In genomic region chr5:133932441-133933168, GRCh38 we compare ENCODE assay signal across 1 cellular context.
A peak's percentile ranks its signal among the peaks of the same experiment; 100 is the strongest.
TF ChIP-seq lines count a peak whose summit lies in the region.

No MANE protein-coding gene starts in this region.

TF ChIP-seq in K562, 482 proteins besides CTCF, POLR2A, EP300 and RAD21 (continued from another document and continues in another):
- TF ChIP-seq CHD7 (IDR thresholded peaks at IDR 0.05; ENCODE audit: low read depth, low read length) (no peak), BRD4 (IDR thresholded peaks at IDR 0.05) (no peak), TARDBP (IDR thresholded peaks at IDR 0.05) (no peak), STAT5A (IDR thresholded peaks at IDR 0.05; ENCODE audit: borderline replicate concordance, low read length) (peak; percentile 89), ZNF584 (CRISPR knock-in tag; IDR thresholded peaks at IDR 0.05; ENCODE audit: low read depth) (0 out of 2 replicates have a peak, but pooled peaks have one; percentile 48), ZNF282 (CRISPR knock-in tag; IDR thresholded peaks at IDR 0.05) (no peak), MYBL2 (IDR thresholded peaks at IDR 0.05; ENCODE audit: low read depth) (no peak), MYBL2 (CRISPR knock-in tag; IDR thresholded peaks at IDR 0.05; ENCODE audit: borderline replicate concordance) (no peak), SIN3A (IDR thresholded peaks at IDR 0.05; ENCODE audit: borderline replicate concordance in 2 of 2, control insufficient read depth in 1 of 2, low read depth in 2 of 2, low read length in 2 of 2) (no peak), PTBP1 (IDR thresholded peaks at IDR 0.05; ENCODE audit: low read depth, low read length) (no peak), FUS (optimal IDR thresholded peaks at IDR 0.05; ENCODE audit: low read depth, low read length) (no peak), KDM5B (IDR thresholded peaks at IDR 0.05; ENCODE audit: insufficient replicate concordance, low read depth, low read length) (no peak), POLR2AphosphoS2 (IDR thresholded peaks at IDR 0.05; ENCODE audit: low read length) (no peak), ADNP (tag; IDR thresholded peaks at IDR 0.05) (peak; percentile 77), FOXK2 (conservative IDR thresholded peaks at IDR 0.05 in 1 of 2, IDR thresholded peaks at IDR 0.05 in 1 of 2; ENCODE audit: low read depth in 2 of 2) (no peak)
- TF ChIP-seq, protein P1, sequence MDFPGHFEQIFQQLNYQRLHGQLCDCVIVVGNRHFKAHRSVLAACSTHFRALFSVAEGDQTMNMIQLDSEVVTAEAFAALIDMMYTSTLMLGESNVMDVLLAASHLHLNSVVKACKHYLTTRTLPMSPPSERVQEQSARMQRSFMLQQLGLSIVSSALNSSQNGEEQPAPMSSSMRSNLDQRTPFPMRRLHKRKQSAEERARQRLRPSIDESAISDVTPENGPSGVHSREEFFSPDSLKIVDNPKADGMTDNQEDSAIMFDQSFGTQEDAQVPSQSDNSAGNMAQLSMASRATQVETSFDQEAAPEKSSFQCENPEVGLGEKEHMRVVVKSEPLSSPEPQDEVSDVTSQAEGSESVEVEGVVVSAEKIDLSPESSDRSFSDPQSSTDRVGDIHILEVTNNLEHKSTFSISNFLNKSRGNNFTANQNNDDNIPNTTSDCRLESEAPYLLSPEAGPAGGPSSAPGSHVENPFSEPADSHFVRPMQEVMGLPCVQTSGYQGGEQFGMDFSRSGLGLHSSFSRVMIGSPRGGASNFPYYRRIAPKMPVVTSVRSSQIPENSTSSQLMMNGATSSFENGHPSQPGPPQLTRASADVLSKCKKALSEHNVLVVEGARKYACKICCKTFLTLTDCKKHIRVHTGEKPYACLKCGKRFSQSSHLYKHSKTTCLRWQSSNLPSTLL (IDR thresholded peaks at IDR 0.05) = no peak
- TF ChIP-seq, protein P2, sequence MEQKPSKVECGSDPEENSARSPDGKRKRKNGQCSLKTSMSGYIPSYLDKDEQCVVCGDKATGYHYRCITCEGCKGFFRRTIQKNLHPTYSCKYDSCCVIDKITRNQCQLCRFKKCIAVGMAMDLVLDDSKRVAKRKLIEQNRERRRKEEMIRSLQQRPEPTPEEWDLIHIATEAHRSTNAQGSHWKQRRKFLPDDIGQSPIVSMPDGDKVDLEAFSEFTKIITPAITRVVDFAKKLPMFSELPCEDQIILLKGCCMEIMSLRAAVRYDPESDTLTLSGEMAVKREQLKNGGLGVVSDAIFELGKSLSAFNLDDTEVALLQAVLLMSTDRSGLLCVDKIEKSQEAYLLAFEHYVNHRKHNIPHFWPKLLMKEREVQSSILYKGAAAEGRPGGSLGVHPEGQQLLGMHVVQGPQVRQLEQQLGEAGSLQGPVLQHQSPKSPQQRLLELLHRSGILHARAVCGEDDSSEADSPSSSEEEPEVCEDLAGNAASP (IDR thresholded peaks at IDR 0.05) = no peak
- TF ChIP-seq, protein P3, sequence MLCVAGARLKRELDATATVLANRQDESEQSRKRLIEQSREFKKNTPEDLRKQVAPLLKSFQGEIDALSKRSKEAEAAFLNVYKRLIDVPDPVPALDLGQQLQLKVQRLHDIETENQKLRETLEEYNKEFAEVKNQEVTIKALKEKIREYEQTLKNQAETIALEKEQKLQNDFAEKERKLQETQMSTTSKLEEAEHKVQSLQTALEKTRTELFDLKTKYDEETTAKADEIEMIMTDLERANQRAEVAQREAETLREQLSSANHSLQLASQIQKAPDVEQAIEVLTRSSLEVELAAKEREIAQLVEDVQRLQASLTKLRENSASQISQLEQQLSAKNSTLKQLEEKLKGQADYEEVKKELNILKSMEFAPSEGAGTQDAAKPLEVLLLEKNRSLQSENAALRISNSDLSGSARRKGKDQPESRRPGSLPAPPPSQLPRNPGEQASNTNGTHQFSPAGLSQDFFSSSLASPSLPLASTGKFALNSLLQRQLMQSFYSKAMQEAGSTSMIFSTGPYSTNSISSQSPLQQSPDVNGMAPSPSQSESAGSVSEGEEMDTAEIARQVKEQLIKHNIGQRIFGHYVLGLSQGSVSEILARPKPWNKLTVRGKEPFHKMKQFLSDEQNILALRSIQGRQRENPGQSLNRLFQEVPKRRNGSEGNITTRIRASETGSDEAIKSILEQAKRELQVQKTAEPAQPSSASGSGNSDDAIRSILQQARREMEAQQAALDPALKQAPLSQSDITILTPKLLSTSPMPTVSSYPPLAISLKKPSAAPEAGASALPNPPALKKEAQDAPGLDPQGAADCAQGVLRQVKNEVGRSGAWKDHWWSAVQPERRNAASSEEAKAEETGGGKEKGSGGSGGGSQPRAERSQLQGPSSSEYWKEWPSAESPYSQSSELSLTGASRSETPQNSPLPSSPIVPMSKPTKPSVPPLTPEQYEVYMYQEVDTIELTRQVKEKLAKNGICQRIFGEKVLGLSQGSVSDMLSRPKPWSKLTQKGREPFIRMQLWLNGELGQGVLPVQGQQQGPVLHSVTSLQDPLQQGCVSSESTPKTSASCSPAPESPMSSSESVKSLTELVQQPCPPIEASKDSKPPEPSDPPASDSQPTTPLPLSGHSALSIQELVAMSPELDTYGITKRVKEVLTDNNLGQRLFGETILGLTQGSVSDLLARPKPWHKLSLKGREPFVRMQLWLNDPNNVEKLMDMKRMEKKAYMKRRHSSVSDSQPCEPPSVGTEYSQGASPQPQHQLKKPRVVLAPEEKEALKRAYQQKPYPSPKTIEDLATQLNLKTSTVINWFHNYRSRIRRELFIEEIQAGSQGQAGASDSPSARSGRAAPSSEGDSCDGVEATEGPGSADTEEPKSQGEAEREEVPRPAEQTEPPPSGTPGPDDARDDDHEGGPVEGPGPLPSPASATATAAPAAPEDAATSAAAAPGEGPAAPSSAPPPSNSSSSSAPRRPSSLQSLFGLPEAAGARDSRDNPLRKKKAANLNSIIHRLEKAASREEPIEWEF (CRISPR knock-in tag; IDR thresholded peaks at IDR 0.05) = no peak; the same call in 1 of the 2 replicates
- TF ChIP-seq, protein P4, sequence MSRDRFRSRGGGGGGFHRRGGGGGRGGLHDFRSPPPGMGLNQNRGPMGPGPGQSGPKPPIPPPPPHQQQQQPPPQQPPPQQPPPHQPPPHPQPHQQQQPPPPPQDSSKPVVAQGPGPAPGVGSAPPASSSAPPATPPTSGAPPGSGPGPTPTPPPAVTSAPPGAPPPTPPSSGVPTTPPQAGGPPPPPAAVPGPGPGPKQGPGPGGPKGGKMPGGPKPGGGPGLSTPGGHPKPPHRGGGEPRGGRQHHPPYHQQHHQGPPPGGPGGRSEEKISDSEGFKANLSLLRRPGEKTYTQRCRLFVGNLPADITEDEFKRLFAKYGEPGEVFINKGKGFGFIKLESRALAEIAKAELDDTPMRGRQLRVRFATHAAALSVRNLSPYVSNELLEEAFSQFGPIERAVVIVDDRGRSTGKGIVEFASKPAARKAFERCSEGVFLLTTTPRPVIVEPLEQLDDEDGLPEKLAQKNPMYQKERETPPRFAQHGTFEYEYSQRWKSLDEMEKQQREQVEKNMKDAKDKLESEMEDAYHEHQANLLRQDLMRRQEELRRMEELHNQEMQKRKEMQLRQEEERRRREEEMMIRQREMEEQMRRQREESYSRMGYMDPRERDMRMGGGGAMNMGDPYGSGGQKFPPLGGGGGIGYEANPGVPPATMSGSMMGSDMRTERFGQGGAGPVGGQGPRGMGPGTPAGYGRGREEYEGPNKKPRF (IDR thresholded peaks at IDR 0.05; ENCODE audit: low read depth, low read length) = no peak
